In genomic region chr7:158760936-158761335, GRCh38 we compare ENCODE assay signal across 14 cellular contexts. TPM values are rescaled to one million over a fixed set of nuclear protein-coding genes. Genes with fewer than 3 reads are reported as not detected.
DNase-seq lines count a peak whose midpoint lies in the region; ATAC-seq and TF ChIP-seq lines count a peak whose summit lies in the region.
"Had no signal": no experiment of that assay in that cellular context is flagged by ENCODE, and none has a peak within 500 bp of the region (broad histone marks: within the 10 kb centered on the region; RNA-seq: fewer than 3 reads in every experiment).

No MANE protein-coding gene starts in this region.

- no peak for DNase-seq in DND-41
- no peak for DNase-seq in RWPE2 (ENCODE audit: low spot score)
- DNase-seq in esophagus muscularis mucosa (ENCODE audit: extremely low spot score) = no peak
- no peak for DNase-seq in Karpas-422
- no peak for DNase-seq in DMS114 treated with DMSO at 0.1 percent for 48 hours (lab: John Stamatoyannopoulos, UW; ENCODE audit: unreplicated experiment)
- DNase-seq: activated CD4-positive, alpha-beta T cell treated with anti-CD3 and anti-CD28 coated beads, Interleukin-2, amount 50 U/mL, for 48 hours; GF-D8; T-helper 1 cell; upper lobe of left lung had no signal

- H3K9ac ChIP-seq in DND-41 (ENCODE audit: low read depth, low read length) (no peak overlapping the region), Karpas-422 (ENCODE audit: low read length) (no peak overlapping the region)

- H3K4me3 ChIP-seq in DND-41 (ENCODE audit: low read depth in 1 of 2, low read length in 2 of 2) (no peak overlapping the region), RWPE2 (ENCODE audit: severe bottlenecking) (no peak overlapping the region), esophagus muscularis mucosa (no peak overlapping the region), Karpas-422 (ENCODE audit: low read length) (no peak overlapping the region)
- H3K4me3 ChIP-seq: skin epidermis, upper lobe of left lung had no signal

- H3K36me3 ChIP-seq in DND-41 (ENCODE audit: insufficient read depth, low read length) = peaks cover 89% of the 10 kb centered on the region
- H3K36me3 ChIP-seq in RWPE2 (ENCODE audit: low read depth) = peaks cover 97% of the 10 kb centered on the region
- H3K36me3 ChIP-seq in esophagus muscularis mucosa = peaks cover 32 to 97% (median 89%) of the 10 kb centered on the region in 4 donors
- peaks cover 28% of the 10 kb centered on the region; the same call in 1 of the 2 replicates for H3K36me3 ChIP-seq in Karpas-422 (ENCODE audit: insufficient read depth, low read length)

- no peak for TF ChIP-seq POLR2A in esophagus muscularis mucosa (IDR thresholded peaks at IDR 0.05; ENCODE audit: low read depth)

- TF ChIP-seq CTCF in 22Rv1 (IDR thresholded peaks at IDR 0.05) = peak; percentile 46
- peak; percentile 50 for TF ChIP-seq CTCF in DND-41 (IDR thresholded peaks at IDR 0.05; ENCODE audit: borderline replicate concordance, extremely low read depth, low read length, poor library complexity, severe bottlenecking)
- TF ChIP-seq CTCF in RWPE2 (IDR thresholded peaks at IDR 0.05; ENCODE audit: poor library complexity, severe bottlenecking) = peak; percentile 27
- TF ChIP-seq CTCF in esophagus muscularis mucosa (IDR thresholded peaks at IDR 0.05) = peak in 2 of 3 experiments; percentile 10 to 18

- no peak overlapping the region for H2AFZ ChIP-seq in DND-41 (ENCODE audit: low read depth, low read length)
- H2AFZ ChIP-seq in Karpas-422 (ENCODE audit: low read length) = no peak overlapping the region

- H3K9me3 ChIP-seq in DND-41 (ENCODE audit: insufficient read depth, low read length, severe bottlenecking) (no peaks in the 10 kb centered on the region), RWPE2 (ENCODE audit: severe bottlenecking) (no peaks in the 10 kb centered on the region), esophagus muscularis mucosa (no peaks in the 10 kb centered on the region), Karpas-422 (ENCODE audit: low read length) (no peaks in the 10 kb centered on the region)
- H3K9me3 ChIP-seq: upper lobe of left lung had no signal

- H3K27me3 ChIP-seq in DND-41 (ENCODE audit: insufficient read depth, low read length, poor library complexity) (no peaks in the 10 kb centered on the region), RWPE2 (ENCODE audit: insufficient read depth, poor library complexity, severe bottlenecking) (no peaks in the 10 kb centered on the region), esophagus muscularis mucosa (no peaks in the 10 kb centered on the region), Karpas-422 (ENCODE audit: low read length) (no peaks in the 10 kb centered on the region)
- H3K27me3 ChIP-seq: upper lobe of left lung had no signal

- no peaks in the 10 kb centered on the region for H3K4me1 ChIP-seq in DND-41 (ENCODE audit: insufficient read depth, low read length)
- H3K4me1 ChIP-seq in RWPE2 (ENCODE audit: insufficient read depth, poor library complexity, severe bottlenecking) = peaks cover 2% of the 10 kb centered on the region
- peaks cover 0 to 21% (median 6%) of the 10 kb centered on the region in 4 donors for H3K4me1 ChIP-seq in esophagus muscularis mucosa
- H3K4me1 ChIP-seq in Karpas-422 (ENCODE audit: low read length) = no peaks in the 10 kb centered on the region

- H4K20me1 ChIP-seq in DND-41 (ENCODE audit: insufficient read depth, low read length) (no peaks in the 10 kb centered on the region), Karpas-422 (ENCODE audit: insufficient read depth, low read depth, low read length) (no peaks in the 10 kb centered on the region)

- TF ChIP-seq EP300 in esophagus muscularis mucosa (IDR thresholded peaks at IDR 0.05) = no peak

- H3K4me2 ChIP-seq in DND-41 (ENCODE audit: insufficient read depth, low read length) (no peak overlapping the region), Karpas-422 (ENCODE audit: low read depth, low read length, poor library complexity, severe bottlenecking) (no peak overlapping the region)

- ATAC-seq in DND-41 (ENCODE audit: insufficient read depth, low read depth) (peak; percentile 59; the same call in 2 of the 3 replicates), RWPE2 (ENCODE audit: low read depth) (no peak), HG03520 (IDR thresholded peaks at IDR 0.05; ENCODE audit: unreplicated experiment) (no peak), GM18511 (IDR thresholded peaks at IDR 0.05; ENCODE audit: unreplicated experiment) (no peak)
- ATAC-seq: left lobe of liver had no signal

- intact Hi-C loops in esophagus muscularis mucosa (cut with DNase I) = no loop called here

- no peaks in the 10 kb centered on the region for H3K79me2 ChIP-seq in DND-41 (ENCODE audit: insufficient read depth, low read length)
- H3K79me2 ChIP-seq in Karpas-422 (ENCODE audit: low read length) = no peaks in the 10 kb centered on the region

- H3K27ac ChIP-seq in 22Rv1 = no peak overlapping the region
- no peak overlapping the region for H3K27ac ChIP-seq in DND-41 (ENCODE audit: low read length)
- no peak overlapping the region for H3K27ac ChIP-seq in RWPE2 (ENCODE audit: poor library complexity, severe bottlenecking)
- H3K27ac ChIP-seq in esophagus muscularis mucosa (replicated peaks in 1 of 4) = no peak overlapping the region
- H3K27ac ChIP-seq in Karpas-422 (ENCODE audit: low read length) = no peak overlapping the region
- H3K27ac ChIP-seq: skin epidermis had no signal

- 77% methylated on average over 8 of the region's 8 CpGs for WGBS in esophagus muscularis mucosa

- H3K9me2 ChIP-seq in Karpas-422 (replicated peaks; ENCODE audit: insufficient read depth, low read length) = no peaks in the 10 kb centered on the region

RNA-seq across cellular contexts. Expression of gene NCAPG2, which starts 56.3 kb away (rescaled TPM):
- 1 to 10 TPM; 4.2 to 6.2 (median 4.4) TPM for total RNA-seq in esophagus muscularis mucosa
- 23.4 and 26.0 TPM in 2 replicates for total RNA-seq in Karpas-422 (2014; rRNA removed; shearing (Covaris generic); ENCODE audit: low replicate concordance)
